24 cellular contexts compared by ENCODE assay signal in genomic region chr6:70700922-70701876, GRCh38. TPM values are rescaled to one million over a fixed set of nuclear protein-coding genes. Genes with fewer than 3 reads are reported as not detected.
DNase-seq lines count a peak whose midpoint lies in the region; ATAC-seq and TF ChIP-seq lines count a peak whose summit lies in the region.
"Had no signal": no experiment of that assay in that cellular context is flagged by ENCODE, and none has a peak within 500 bp of the region (broad histone marks: within the 10 kb centered on the region; RNA-seq: fewer than 3 reads in every experiment).

No MANE protein-coding gene starts in this region.

- H3K27ac Mint-ChIP-seq in activated naive CD4-positive, alpha-beta T cell treated with anti-CD3 and anti-CD28 coated beads, Interleukin-2, amount 50 U/mL, for 24 hours = peak overlapping the region; percentile 64
- peak overlapping the region; percentile 51 to 85 for H3K27ac Mint-ChIP-seq in effector memory CD8-positive, alpha-beta T cell
- H3K27ac Mint-ChIP-seq: WTC11 had no signal

- H3K27me3 ChIP-seq in thyroid gland (no peaks in the 10 kb centered on the region), SK-N-SH (ENCODE audit: insufficient read depth) (no peaks in the 10 kb centered on the region)
- H3K27me3 ChIP-seq: sigmoid colon, testis, vagina had no signal

- H3F3A ChIP-seq in SK-N-SH (replicated peaks; ENCODE audit: insufficient read depth) = no peaks in the 10 kb centered on the region

- peaks cover 45% of the 10 kb centered on the region for H3K79me2 ChIP-seq in SK-N-SH (ENCODE audit: insufficient read depth)

- no peaks in the 10 kb centered on the region for H3K36me3 ChIP-seq in thyroid gland
- H3K36me3 ChIP-seq in SK-N-SH (replicated peaks in 1 of 2; ENCODE audit: control insufficient read depth in 1 of 2, insufficient read depth in 2 of 2, low read length in 1 of 2) = no peaks in the 10 kb centered on the region
- H3K36me3 ChIP-seq: lower lobe of right lung, vagina had no signal

- no peaks in the 10 kb centered on the region for H3K27me3 Mint-ChIP-seq in activated naive CD4-positive, alpha-beta T cell treated with anti-CD3 and anti-CD28 coated beads, Interleukin-2, amount 50 U/mL, for 24 hours
- H3K27me3 Mint-ChIP-seq in effector memory CD8-positive, alpha-beta T cell = no peaks in the 10 kb centered on the region
- H3K27me3 Mint-ChIP-seq: natural killer cell treated with Interleukin-12 subunit alpha and Interleukin-12 subunit beta and Interleukin-15 and Interleukin-18, amount 100 ng/mL, for 72 hours had no signal

- H3K27ac ChIP-seq in thyroid gland (no peak overlapping the region), SK-N-SH (ENCODE audit: low read depth in 2 of 2, low read length in 1 of 2) (no peak overlapping the region)
- H3K27ac ChIP-seq: lower lobe of right lung, parathyroid adenoma, sigmoid colon, testis, vagina had no signal

- no peak overlapping the region for H3K4me3 Mint-ChIP-seq in activated naive CD4-positive, alpha-beta T cell treated with anti-CD3 and anti-CD28 coated beads, Interleukin-2, amount 50 U/mL, for 24 hours
- H3K4me3 Mint-ChIP-seq in effector memory CD8-positive, alpha-beta T cell = no peak overlapping the region
- H3K4me3 Mint-ChIP-seq: activated T-cell treated with anti-CD3 and anti-CD28 coated beads, Interleukin-2, amount 50 U/mL, for 4 hours; natural killer cell treated with Interleukin-12 subunit alpha and Interleukin-12 subunit beta and Interleukin-15 and Interleukin-18, amount 100 ng/mL, for 72 hours; WTC11 had no signal

- H3K4me1 Mint-ChIP-seq in activated naive CD4-positive, alpha-beta T cell treated with anti-CD3 and anti-CD28 coated beads, Interleukin-2, amount 50 U/mL, for 24 hours = peaks cover 89% of the 10 kb centered on the region
- H3K4me1 Mint-ChIP-seq in effector memory CD8-positive, alpha-beta T cell (ENCODE audit: low read depth in 2 of 2) = peaks cover 59 to 74% of the 10 kb centered on the region in 2 donors
- H3K4me1 Mint-ChIP-seq: WTC11 had no signal

- DNase-seq in activated naive CD4-positive, alpha-beta T cell (lab: John Stamatoyannopoulos, UW) = no peak
- DNase-seq in effector memory CD8-positive, alpha-beta T cell = no peak
- DNase-seq in left lobe of liver (ENCODE audit: low spot score) (peak; percentile 64), thyroid gland (peak; percentile 74 to 86), HUDEP-2 (lab: John Stamatoyannopoulos, UW; ENCODE audit: unreplicated experiment in 76 of 76) (no peak), DMS53 (lab: John Stamatoyannopoulos, UW) (no peak), SK-N-SH (no peak)
- DNase-seq: activated CD4-positive, alpha-beta T cell treated with anti-CD3 and anti-CD28 coated beads, Interleukin-2, amount 50 U/mL, for 1 hour; activated T-cell treated with anti-CD3 and anti-CD28 coated beads, Interleukin-2, amount 50 U/mL, for 4 hours; cortex of kidney; islet precursor cell; lower lobe of right lung; mucosa of descending colon; OCI-M1; SHP77; sigmoid colon; stimulated activated naive CD4-positive, alpha-beta T cell; T1000; testis had no signal

- H3K9me2 ChIP-seq in SK-N-SH = no peaks in the 10 kb centered on the region

- H3K9me3 Mint-ChIP-seq in activated naive CD4-positive, alpha-beta T cell treated with anti-CD3 and anti-CD28 coated beads, Interleukin-2, amount 50 U/mL, for 24 hours = no peaks in the 10 kb centered on the region
- no peaks in the 10 kb centered on the region for H3K9me3 Mint-ChIP-seq in effector memory CD8-positive, alpha-beta T cell
- H3K9me3 Mint-ChIP-seq: activated T-cell treated with anti-CD3 and anti-CD28 coated beads, Interleukin-2, amount 50 U/mL, for 4 hours; natural killer cell treated with Interleukin-12 subunit alpha and Interleukin-12 subunit beta and Interleukin-15 and Interleukin-18, amount 100 ng/mL, for 72 hours had no signal

- H3K4me1 ChIP-seq in thyroid gland (peaks cover 4 to 10% of the 10 kb centered on the region in 2 donors), SK-N-SH (ENCODE audit: control insufficient read depth in 1 of 2, insufficient read depth in 2 of 2, low read depth in 1 of 2, low read length in 1 of 2) (no peaks in the 10 kb centered on the region)
- H3K4me1 ChIP-seq: parathyroid adenoma, testis had no signal

- TF ChIP-seq EP300 in SK-N-SH (IDR thresholded peaks at IDR 0.05; ENCODE audit: borderline replicate concordance in 1 of 2, low read depth in 1 of 2, low read length in 1 of 2) = no peak

- no peak for ATAC-seq in effector memory CD8-positive, alpha-beta T cell (replicated peaks)
- peak; percentile 93 for ATAC-seq in left lobe of liver
- ATAC-seq: activated T-cell treated with anti-CD3 and anti-CD28 coated beads, Interleukin-2, amount 50 U/mL, for 4 hours; lower lobe of right lung; mucosa of descending colon; WTC11 had no signal

- H3K9me3 ChIP-seq in thyroid gland = no peaks in the 10 kb centered on the region
- no peaks in the 10 kb centered on the region for H3K9me3 ChIP-seq in SK-N-SH
- H3K9me3 ChIP-seq: lower lobe of right lung, mucosa of descending colon, sigmoid colon, testis, vagina had no signal

- no peak overlapping the region for H3K4me2 ChIP-seq in SK-N-SH

- POLR2A ChIA-PET in SK-N-SH (lab: Yijun Ruan, JAX) = no interaction called here

- H2AFZ ChIP-seq in SK-N-SH (ENCODE audit: low read depth) = no peak overlapping the region
- H2AFZ ChIP-seq: parathyroid adenoma had no signal

- H3K9ac ChIP-seq in SK-N-SH = no peak overlapping the region
- H3K9ac ChIP-seq: parathyroid adenoma had no signal

- H4K20me1 ChIP-seq in SK-N-SH (ENCODE audit: insufficient read depth) = peaks cover 9% of the 10 kb centered on the region; the same call in 1 of the 2 replicates

- TF ChIP-seq RAD21 in SK-N-SH (IDR thresholded peaks at IDR 0.05; ENCODE audit: low read length) = no peak

- H3K36me3 Mint-ChIP-seq in activated naive CD4-positive, alpha-beta T cell treated with anti-CD3 and anti-CD28 coated beads, Interleukin-2, amount 50 U/mL, for 24 hours = peaks cover 10% of the 10 kb centered on the region
- peaks cover 10% of the 10 kb centered on the region for H3K36me3 Mint-ChIP-seq in effector memory CD8-positive, alpha-beta T cell (ENCODE audit: insufficient read depth)
- H3K36me3 Mint-ChIP-seq: natural killer cell treated with Interleukin-12 subunit alpha and Interleukin-12 subunit beta and Interleukin-15 and Interleukin-18, amount 100 ng/mL, for 72 hours had no signal

- TF ChIP-seq CTCF in thyroid gland (IDR thresholded peaks at IDR 0.05) (no peak), SK-N-SH (IDR thresholded peaks at IDR 0.05) (no peak)

- CTCF ChIA-PET in SK-N-SH (lab: Yijun Ruan, JAX) = interaction anchor here (0.6 to 17.1 kb wide), 5 partner anchors 14 to 391 kb away, joined by 3 to 163 read pairs (median 3); no protein-coding TSS in a partner anchor

- intact Hi-C loops in thyroid gland (cut with DNase I) = no loop called here

- WGBS in thyroid gland, 2 donors = 67 to 71% methylated on average over 10 of the region's 10 CpGs
- WGBS in SK-N-SH (ENCODE audit: low lambda C conversion rate) = 90% methylated on average over 8 of the region's 10 CpGs

- TF ChIP-seq POLR2A in thyroid gland (IDR thresholded peaks at IDR 0.05) = no peak

- no peak overlapping the region for H3K4me3 ChIP-seq in thyroid gland (replicated peaks in 1 of 3)
- H3K4me3 ChIP-seq in SK-N-SH (ENCODE audit: low read depth in 2 of 2, low read length in 1 of 2) = no peak overlapping the region
- H3K4me3 ChIP-seq: lower lobe of right lung, mucosa of descending colon, sigmoid colon, testis, vagina had no signal

TF ChIP-seq in SK-N-SH, 30 proteins besides CTCF, POLR2A, EP300 and RAD21 (continues in another document):
- TF ChIP-seq FOXJ3 (CRISPR knock-in tag; IDR thresholded peaks at IDR 0.05) (no peak), USF1 (IDR thresholded peaks at IDR 0.05; ENCODE audit: borderline replicate concordance, low read depth) (no peak), EZH2phosphoT487 (IDR thresholded peaks at IDR 0.05; ENCODE audit: borderline replicate concordance, low read depth) (no peak), TCF12 (IDR thresholded peaks at IDR 0.05) (no peak), TEAD4 (IDR thresholded peaks at IDR 0.05; ENCODE audit: borderline replicate concordance, insufficient read depth) (no peak), SMC3 (IDR thresholded peaks at IDR 0.05; ENCODE audit: low read depth, low read length) (no peak), TAF1 (IDR thresholded peaks at IDR 0.05; ENCODE audit: borderline replicate concordance, low read depth, low read length) (no peak), MXI1 (IDR thresholded peaks at IDR 0.05; ENCODE audit: low read depth, low read length) (no peak), SIN3A (IDR thresholded peaks at IDR 0.05; ENCODE audit: borderline replicate concordance, low read depth, low read length) (no peak), GABPA (IDR thresholded peaks at IDR 0.05; ENCODE audit: low read depth) (no peak), RFX5 (IDR thresholded peaks at IDR 0.05; ENCODE audit: low read length) (no peak), IRF3 (IDR thresholded peaks at IDR 0.05; ENCODE audit: low read depth, low read length) (no peak), NFIC (IDR thresholded peaks at IDR 0.05; ENCODE audit: borderline replicate concordance) (no peak), MEF2A (IDR thresholded peaks at IDR 0.05; ENCODE audit: borderline replicate concordance, low read depth) (no peak)

RNA-seq across cellular contexts. Expression of gene SMAP1, which starts 33.5 kb away (rescaled TPM):
- total RNA-seq in left lobe of liver = 9.1 TPM
- 10 to 100 TPM; 27.3 to 33.9 (median 32.4) TPM for total RNA-seq in thyroid gland
- polyA plus RNA-seq in SK-N-SH (2012; rRNA removed) = 11.9 and 12.6 TPM in 2 replicates
- 14.3 and 15.3 TPM in 2 replicates for polyA plus RNA-seq in SK-N-SH (2012; cell fraction: cytosol; rRNA removed)
- 12.9 and 14.2 TPM in 2 replicates for polyA plus RNA-seq in SK-N-SH (2012; cell fraction: nucleus; rRNA removed)

Comparison
In these comparisons a context has a peak if more than half of its experiments do, and no peak if none do; other contexts are left out.
1. DNase-seq: peak in left lobe of liver (single experiment) and thyroid gland (2 of 2); none in activated naive CD4-positive, alpha-beta T cell (0 of 4), effector memory CD8-positive, alpha-beta T cell (0 of 3), HUDEP-2 (0 of 76), DMS53 (single experiment) and SK-N-SH (single experiment).